ENCODE assay signal across 8 cellular contexts in genomic region chr17:50139950-50140885, GRCh38. TPM values are rescaled to one million over a fixed set of nuclear protein-coding genes. Genes with fewer than 3 reads are reported as not detected.
DNase-seq lines count a peak whose midpoint lies in the region; ATAC-seq and TF ChIP-seq lines count a peak whose summit lies in the region.

No MANE protein-coding gene starts in this region.

- peaks cover 81% of the 10 kb centered on the region for H3K36me3 Mint-ChIP-seq in activated CD4-positive, alpha-beta memory T cell treated with anti-CD3 and anti-CD28 coated beads for 36 hours
- H3K36me3 Mint-ChIP-seq in memory B cell: peaks cover 57% of the 10 kb centered on the region

- CTCF ChIA-PET in activated CD4-positive, alpha-beta memory T cell treated with anti-CD3 and anti-CD28 coated beads for 36 hours (lab: Charles Lee): interaction anchor here (0.6 to 3.9 kb wide), 14 partner anchors 8 to 157 kb away, joined by 3 to 48 read pairs (median 13); partner anchors contain the start of genes PPP1R9B and SAMD14

- H3K4me3 Mint-ChIP-seq in activated CD4-positive, alpha-beta memory T cell treated with anti-CD3 and anti-CD28 coated beads for 36 hours: peak overlapping the region; percentile 55
- H3K4me3 Mint-ChIP-seq in memory B cell: peak overlapping the region; percentile 32

- ATAC-seq in memory B cell (ENCODE audit: low read depth): peak; percentile 90
- no peak for ATAC-seq in HG02970 (IDR thresholded peaks at IDR 0.05; ENCODE audit: low FRiP score, unreplicated experiment)

- H3K9me3 Mint-ChIP-seq in activated CD4-positive, alpha-beta memory T cell treated with anti-CD3 and anti-CD28 coated beads for 36 hours: no peaks in the 10 kb centered on the region
- no peaks in the 10 kb centered on the region for H3K9me3 Mint-ChIP-seq in memory B cell

- DNase-seq in D341Med (ENCODE audit: low spot score) (peak; percentile 96), HAP-1 (ENCODE audit: low spot score in 2 of 2) (peak; percentile 63 to 88), NCI-H510A treated with DMSO at 0.1 percent for 48 hours (lab: John Stamatoyannopoulos, UW) (peak; percentile 45), dorsolateral prefrontal cortex (peak in 9 of 10 donors; percentile 75 to 89 (median 84)), memory B cell (ENCODE audit: low spot score in 2 of 2) (peak; percentile 81 to 86)
- DNase-seq in activated CD4-positive, alpha-beta memory T cell treated with anti-CD3 and anti-CD28 coated beads for 36 hours: peak; percentile 89
- peak; percentile 67 to 74 for DNase-seq in stimulated activated CD8-positive, alpha-beta memory T cell treated with anti-CD3 and anti-CD28 coated beads, Interleukin-2, amount 100 ng/mL, for 48 hours (ENCODE audit: low read depth in 2 of 2)

- peak overlapping the region in 14 of 59 donors; percentile 1 to 58 (median 32) for H3K27ac ChIP-seq in dorsolateral prefrontal cortex

- peak overlapping the region; percentile 77 for H3K27ac Mint-ChIP-seq in activated CD4-positive, alpha-beta memory T cell treated with anti-CD3 and anti-CD28 coated beads for 36 hours
- peak overlapping the region; percentile 7 for H3K27ac Mint-ChIP-seq in memory B cell

- no peaks in the 10 kb centered on the region for H3K4me1 ChIP-seq in HAP-1

- peak; percentile 84 to 98 (median 93) for TF ChIP-seq CTCF in dorsolateral prefrontal cortex (IDR thresholded peaks at IDR 0.05 in 54 of 56, conservative IDR thresholded peaks at IDR 0.05 in 2 of 56; ENCODE audit: low read depth in 1 of 56, partially characterized antibody in 56 of 56)

- peaks cover 58% of the 10 kb centered on the region for H3K4me1 Mint-ChIP-seq in activated CD4-positive, alpha-beta memory T cell treated with anti-CD3 and anti-CD28 coated beads for 36 hours (ENCODE audit: low read depth)
- H3K4me1 Mint-ChIP-seq in memory B cell: peaks cover 63% of the 10 kb centered on the region

- H3K27me3 Mint-ChIP-seq in activated CD4-positive, alpha-beta memory T cell treated with anti-CD3 and anti-CD28 coated beads for 36 hours: no peaks in the 10 kb centered on the region
- H3K27me3 Mint-ChIP-seq in memory B cell: no peaks in the 10 kb centered on the region

- no peaks in the 10 kb centered on the region for H3K27me3 ChIP-seq in HAP-1 (ENCODE audit: low read depth)
- no peaks in the 10 kb centered on the region for H3K27me3 ChIP-seq in dorsolateral prefrontal cortex

- POLR2A ChIA-PET in activated CD4-positive, alpha-beta memory T cell treated with anti-CD3 and anti-CD28 coated beads for 36 hours (lab: Charles Lee): interaction anchor here (1.0 to 1.2 kb wide), 4 partner anchors 8 to 206 kb away, joined by 3 to 9 read pairs (median 3); partner anchors contain the start of gene PPP1R9B

- no peak overlapping the region for H3K4me3 ChIP-seq in HAP-1
- H3K4me3 ChIP-seq in dorsolateral prefrontal cortex: peak overlapping the region in 1 of 59 donors; percentile 23

- H3K9me3 ChIP-seq in HAP-1: peaks cover 3% of the 10 kb centered on the region

- in situ Hi-C loops in HAP-1 (cut with MboI; ENCODE audit: low sequenced_read_pairs): no loop called here

- intact Hi-C loops in activated CD4-positive, alpha-beta memory T cell treated with anti-CD3 and anti-CD28 coated beads for 36 hours (cut with micrococcal nuclease): loop anchor here (1.0 kb wide), 2 partner anchors 11 to 21 kb away; no protein-coding TSS in a partner anchor
- intact Hi-C loops in dorsolateral prefrontal cortex (cut with DNase I): no loop called here

- H3K36me3 ChIP-seq in HAP-1 (replicated peaks): peaks cover 94% of the 10 kb centered on the region

RNA-seq across cellular contexts. Expression of gene SAMD14, which starts 10.3 kb away (rescaled TPM):
- 1 to 10 TPM; 3.4 to 3.7 TPM for total RNA-seq in activated CD4-positive, alpha-beta memory T cell treated with anti-CD3 and anti-CD28 coated beads for 36 hours
- total RNA-seq in dorsolateral prefrontal cortex: 100 to 1,000 TPM in 2 of 120 experiments, 10 to 100 TPM in 118; 17.9 to 122 (median 58.2) TPM

RNA-seq across cellular contexts. Expression of gene PPP1R9B, which starts 10.3 kb away (rescaled TPM):
- 10 to 100 TPM; 84.3 to 86.1 TPM for total RNA-seq in activated CD4-positive, alpha-beta memory T cell treated with anti-CD3 and anti-CD28 coated beads for 36 hours
- total RNA-seq in dorsolateral prefrontal cortex: 100 to 1,000 TPM in 118 of 120 experiments, 10 to 100 TPM in 2; 74.6 to 225 (median 160) TPM

RNA-seq across cellular contexts. Expression of gene SGCA, which starts 25.6 kb away (rescaled TPM):
- total RNA-seq in activated CD4-positive, alpha-beta memory T cell treated with anti-CD3 and anti-CD28 coated beads for 36 hours: under 1 TPM in 1 of 2 experiments, not detected in 1; 0.59 TPM
- 1 to 10 TPM in 57 of 120 experiments, under 1 TPM in 26, not detected in 37; 0.37 to 7.6 (median 1.3) TPM for total RNA-seq in dorsolateral prefrontal cortex

RNA-seq across cellular contexts. Expression of gene PDK2, which starts 45.1 kb away (rescaled TPM):
- 10 to 100 TPM; 13.3 to 14.6 TPM for total RNA-seq in activated CD4-positive, alpha-beta memory T cell treated with anti-CD3 and anti-CD28 coated beads for 36 hours
- 100 to 1,000 TPM in 115 of 120 experiments, 10 to 100 TPM in 5; 87.1 to 176 (median 131) TPM for total RNA-seq in dorsolateral prefrontal cortex

Comparison
In these comparisons a context has a peak if more than half of its experiments do, and no peak if none do; other contexts are left out.
1. DNase-seq: peak in every context shown above with its lines; median percentile 96 in D341Med; 89 in activated CD4-positive, alpha-beta memory T cell treated with anti-CD3 and anti-CD28 coated beads for 36 hours; 84 in dorsolateral prefrontal cortex; 84 in memory B cell; 76 in HAP-1; 70 in stimulated activated CD8-positive, alpha-beta memory T cell treated with anti-CD3 and anti-CD28 coated beads, Interleukin-2, amount 100 ng/mL, for 48 hours; 45 in NCI-H510A treated with DMSO at 0.1 percent for 48 hours.
2. RNA of gene SAMD14, which starts 10.3 kb away (total RNA-seq): 17.9 to 122 TPM in dorsolateral prefrontal cortex; 3.4 to 3.7 TPM in activated CD4-positive, alpha-beta memory T cell treated with anti-CD3 and anti-CD28 coated beads for 36 hours; every median in the first group is over 4 times any median in the second.